22 cellular contexts compared by ENCODE assay signal in genomic region chr5:180120221-180121101, GRCh38. TPM values are rescaled to one million over a fixed set of nuclear protein-coding genes. Genes with fewer than 3 reads are reported as not detected.
A peak's percentile ranks its signal among the peaks of the same experiment; 100 is the strongest.
DNase-seq lines count a peak whose midpoint lies in the region; ATAC-seq and TF ChIP-seq lines count a peak whose summit lies in the region.
"Had no signal": no experiment of that assay in that cellular context is flagged by ENCODE, and none has a peak within 500 bp of the region (broad histone marks: within the 10 kb centered on the region; RNA-seq: fewer than 3 reads in every experiment).

No MANE protein-coding gene starts in this region.

- H3K27ac ChIP-seq in HEK293 (ENCODE audit: extremely low read depth, low read depth, low read length) = no peak overlapping the region
- no peak overlapping the region for H3K27ac ChIP-seq in osteoblast (ENCODE audit: low read depth, low read length)
- H3K27ac ChIP-seq: cardiac muscle cell, epithelial cell of prostate had no signal

- H3K9me3 ChIP-seq in HEK293 (ENCODE audit: control insufficient read depth, insufficient read depth, low read depth, low read length) (no peaks in the 10 kb centered on the region), osteoblast (ENCODE audit: low read depth, low read length) (no peaks in the 10 kb centered on the region)

- no peak overlapping the region for H3K4me3 ChIP-seq in HEK293 (ENCODE audit: low read depth, low read length)
- H3K4me3 ChIP-seq in osteoblast (ENCODE audit: insufficient read depth, low read length) = no peak overlapping the region
- H3K4me3 ChIP-seq: cardiac muscle cell had no signal

- H3K4me2 ChIP-seq in osteoblast (ENCODE audit: insufficient read depth, low read length) = no peak overlapping the region

- CTCF ChIA-PET in HEK293 (lab: Yijun Ruan, JAX) = interaction anchor here (0.7 kb wide), 1 partner anchor 458 kb away, joined by 3 read pairs; no protein-coding TSS in a partner anchor

- TF ChIP-seq CTCF in HEK293 (tag by site-specific recombination; IDR thresholded peaks at IDR 0.05) (no peak), osteoblast (IDR thresholded peaks at IDR 0.05; ENCODE audit: extremely low read depth, low read depth, low read length) (no peak)

- no peaks in the 10 kb centered on the region for H3K36me3 ChIP-seq in HEK293 (ENCODE audit: control insufficient read depth in 2 of 2, insufficient read depth in 1 of 2, low read length in 2 of 2)
- H3K36me3 ChIP-seq in osteoblast (ENCODE audit: insufficient read depth, low read length) = no peaks in the 10 kb centered on the region
- H3K36me3 ChIP-seq: cardiac muscle cell had no signal

- POLR2A ChIA-PET in HEK293 (lab: Yijun Ruan, JAX) = no interaction called here

- no peak for ATAC-seq in HG03039 (IDR thresholded peaks at IDR 0.05; ENCODE audit: unreplicated experiment)
- ATAC-seq: activated CD4-positive, CD25-positive, alpha-beta regulatory T cell treated with anti-CD3 and anti-CD28 coated beads, Interleukin-2, amount 50 U/mL, for 24 hours; activated CD8-positive, alpha-beta T cell treated with anti-CD3 and anti-CD28 coated beads, Interleukin-2, amount 10 ng/mL, durations not matched to agents 7 days and 5 days; CD8-positive, alpha-beta T cell; naive thymus-derived CD8-positive, alpha-beta T cell; T-cell had no signal

- no peaks in the 10 kb centered on the region for H3K79me2 ChIP-seq in osteoblast (ENCODE audit: insufficient read depth, low read length)

- H2AFZ ChIP-seq in osteoblast (ENCODE audit: low read length) = no peak overlapping the region

- no peaks in the 10 kb centered on the region for H4K20me1 ChIP-seq in osteoblast (ENCODE audit: insufficient read depth, low read length)

- peaks cover 18% of the 10 kb centered on the region for H3K27me3 ChIP-seq in osteoblast (ENCODE audit: insufficient read depth, low read length)
- H3K27me3 ChIP-seq: cardiac muscle cell had no signal

- in situ Hi-C loops in G401 (cut with HindIII; ENCODE audit: low sequenced_read_pairs) = no loop called here

- DNase-seq in G401 (ENCODE audit: low spot score) (peak; percentile 92), islet precursor cell (peak; percentile 51), osteoblast (ENCODE audit: insufficient read length, low spot score, missing footprints) (peak; percentile 70), HPDE6-E6E7 (ENCODE audit: extremely low spot score) (no peak)
- DNase-seq in activated CD8-positive, alpha-beta memory T cell treated with anti-CD3 and anti-CD28 coated beads, Interleukin-2, amount 50 U/mL, for 48 hours = no peak
- DNase-seq: activated CD8-positive, alpha-beta T cell treated with anti-CD3 and anti-CD28 coated beads, Interleukin-2, amount 10 ng/mL, durations not matched to agents 7 days and 5 days; activated naive CD4-positive, alpha-beta T cell treated with anti-CD3 and anti-CD28 coated beads for 36 hours; activated T-cell treated with anti-CD3 and anti-CD28 coated beads, Interleukin-2, amount 50 U/mL, for 1 hour; HFFc6; MM.1S; naive thymus-derived CD8-positive, alpha-beta T cell; NCI-H1417 treated with DMSO at 0.1 percent for 48 hours; NCI-H510A; NK-92 treated with Interleukin-12 subunit alpha and Interleukin-12 subunit beta, amount 100 ng/mL, for 24 hours; trophoblast cell had no signal

- H3K4me1 ChIP-seq in HEK293 (ENCODE audit: control insufficient read depth, insufficient read depth, low read length) (no peaks in the 10 kb centered on the region), osteoblast (ENCODE audit: insufficient read depth, low read length) (no peaks in the 10 kb centered on the region)

TF ChIP-seq in HEK293, 187 proteins besides CTCF, POLR2A, EP300 and RAD21:
- TF ChIP-seq GLIS2 (tag by site-specific recombination; IDR thresholded peaks at IDR 0.05) (0 out of 2 replicates have a peak, but pooled peaks have one; percentile 12), RBAK (tag by site-specific recombination; IDR thresholded peaks at IDR 0.05) (no peak)

RNA-seq across cellular contexts. Expression of gene RNF130, which starts 48.9 kb away (rescaled TPM):
- total RNA-seq in G401 (2014; rRNA removed; shearing (Covaris generic)) = 54.9 and 67.9 TPM in 2 replicates
- 25.0 and 28.6 TPM in 2 replicates for total RNA-seq in osteoblast

Comparison
In these comparisons a context has a peak if more than half of its experiments do, and no peak if none do; other contexts are left out.
1. DNase-seq: peak in G401 (single experiment), islet precursor cell (single experiment) and osteoblast (single experiment); none in activated CD8-positive, alpha-beta memory T cell treated with anti-CD3 and anti-CD28 coated beads, Interleukin-2, amount 50 U/mL, for 48 hours (single experiment) and HPDE6-E6E7 (single experiment).